Comparison of ENCODE assay signal across 9 cellular contexts in the genomic region with DNA sequence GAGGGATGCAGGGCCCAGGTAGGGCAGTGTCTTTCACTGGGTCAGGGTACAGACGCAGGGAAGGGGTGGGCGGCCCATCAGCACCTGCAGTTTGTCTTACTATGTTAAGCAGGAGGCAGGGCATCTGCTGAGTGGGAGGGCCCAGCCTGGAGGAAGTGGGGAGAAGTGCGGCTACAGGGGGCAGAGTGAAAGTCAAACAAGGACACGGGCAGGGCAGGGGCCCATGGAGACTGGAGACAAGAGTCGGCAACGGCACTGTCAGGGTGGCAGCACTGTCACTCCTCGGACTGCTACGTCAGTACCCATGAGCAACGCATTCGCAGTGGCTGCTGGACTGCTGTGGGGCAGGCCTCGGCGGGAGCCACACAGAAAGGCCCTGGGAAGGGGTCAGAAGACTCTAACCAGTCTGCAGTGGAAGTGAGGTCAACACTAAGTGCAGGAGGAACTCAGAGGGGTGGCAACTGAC. TPM values are rescaled to one million over a fixed set of nuclear protein-coding genes. Genes with fewer than 3 reads are reported as not detected.
DNase-seq lines count a peak whose midpoint lies in the region; ATAC-seq and TF ChIP-seq lines count a peak whose summit lies in the region.
"Had no signal": no experiment of that assay in that cellular context is flagged by ENCODE, and none has a peak within 500 bp of the region (broad histone marks: within the 10 kb centered on the region; RNA-seq: fewer than 3 reads in every experiment).

No MANE protein-coding gene starts in this region.

- H3K4me3 ChIP-seq in cardiac fibroblast (replicated peaks in 1 of 2; ENCODE audit: low read depth in 2 of 2, low read length in 2 of 2) = no peak overlapping the region
- H3K4me3 ChIP-seq: suprapubic skin had no signal

- intact Hi-C loops in sciatic nerve (cut with DNase I) = no loop called here

- DNase-seq in ELF-1 (ENCODE audit: low read depth, low spot score) = peak; percentile 39
- DNase-seq in T-helper 22 cell (ENCODE audit: low read depth) = peak; percentile 50
- no peak for DNase-seq in cardiac fibroblast (ENCODE audit: low read depth in 2 of 2)
- no peak for DNase-seq in sciatic nerve (ENCODE audit: low spot score)
- DNase-seq in dedifferentiated amniotic fluid mesenchymal stem cell (ENCODE audit: extremely low spot score) = no peak
- no peak for DNase-seq in KG1 (lab: John Stamatoyannopoulos, UW)

- TF ChIP-seq CTCF in cardiac fibroblast (IDR thresholded peaks at IDR 0.05; ENCODE audit: low read depth, low read length) = peak; percentile 3

- ATAC-seq in HG02642 (IDR thresholded peaks at IDR 0.05; ENCODE audit: poor library complexity, unreplicated experiment) (peak; percentile 76), sciatic nerve (peak; percentile 37), GM19455 (IDR thresholded peaks at IDR 0.05; ENCODE audit: unreplicated experiment) (no peak)

RNA-seq across cellular contexts. Expression of gene CAMSAP1, which starts 19.7 kb away (rescaled TPM):
- total RNA-seq in sciatic nerve = 39.8 TPM

Comparison
In these comparisons a context has a peak if more than half of its experiments do, and no peak if none do; other contexts are left out.
1. DNase-seq: peak in ELF-1 (single experiment) and T-helper 22 cell (single experiment); none in cardiac fibroblast (0 of 2), sciatic nerve (single experiment), dedifferentiated amniotic fluid mesenchymal stem cell (single experiment) and KG1 (single experiment).